In the genomic region with DNA sequence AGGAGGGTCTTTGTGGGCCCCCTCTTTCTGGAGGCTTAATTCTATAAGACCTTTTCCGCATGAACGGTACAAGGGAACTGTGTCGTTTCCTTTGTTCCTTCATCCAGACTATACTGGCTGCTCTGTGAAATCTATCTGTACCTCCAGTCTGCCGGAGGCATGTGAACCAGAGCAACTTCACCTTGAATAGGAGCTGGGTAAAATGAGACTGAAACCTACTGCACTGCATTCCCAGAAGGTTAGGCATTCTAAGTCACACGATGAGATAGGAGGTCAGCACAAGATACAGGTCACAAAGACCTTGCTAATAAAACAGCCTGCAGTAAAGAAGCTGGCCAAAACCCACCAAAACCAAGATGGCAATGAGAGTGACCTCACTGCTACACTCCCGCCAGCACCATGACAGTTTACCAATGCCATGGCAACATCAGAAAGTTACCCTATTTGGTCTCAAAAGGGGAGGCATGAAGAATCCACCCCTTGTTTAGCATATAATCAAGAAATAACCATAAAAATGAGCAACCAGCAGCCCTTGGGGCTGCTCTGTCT, we compare ENCODE assay signal across 1 cellular context.
TF ChIP-seq lines count a peak whose summit lies in the region.

No MANE protein-coding gene starts in this region.

TF ChIP-seq in GM23338, 12 proteins besides CTCF, POLR2A, EP300 and RAD21:
- TF ChIP-seq REST (IDR thresholded peaks at IDR 0.05; ENCODE audit: unreplicated experiment) (no peak), NANOG (IDR thresholded peaks at IDR 0.05; ENCODE audit: borderline replicate concordance) (no peak), STAT1 (IDR thresholded peaks at IDR 0.05; ENCODE audit: unreplicated experiment) (no peak), EZH2phosphoT487 (IDR thresholded peaks at IDR 0.05; ENCODE audit: unreplicated experiment) (no peak), EZH2 (IDR thresholded peaks at IDR 0.05; ENCODE audit: low read depth, unreplicated experiment) (no peak), ZNF114 (CRISPR knock-in tag; IDR thresholded peaks at IDR 0.05) (no peak), CREB1 (CRISPR knock-in tag; IDR thresholded peaks at IDR 0.05; ENCODE audit: low read depth) (peak; percentile 60; the same call in 1 of the 2 replicates)
- TF ChIP-seq, protein P1, sequence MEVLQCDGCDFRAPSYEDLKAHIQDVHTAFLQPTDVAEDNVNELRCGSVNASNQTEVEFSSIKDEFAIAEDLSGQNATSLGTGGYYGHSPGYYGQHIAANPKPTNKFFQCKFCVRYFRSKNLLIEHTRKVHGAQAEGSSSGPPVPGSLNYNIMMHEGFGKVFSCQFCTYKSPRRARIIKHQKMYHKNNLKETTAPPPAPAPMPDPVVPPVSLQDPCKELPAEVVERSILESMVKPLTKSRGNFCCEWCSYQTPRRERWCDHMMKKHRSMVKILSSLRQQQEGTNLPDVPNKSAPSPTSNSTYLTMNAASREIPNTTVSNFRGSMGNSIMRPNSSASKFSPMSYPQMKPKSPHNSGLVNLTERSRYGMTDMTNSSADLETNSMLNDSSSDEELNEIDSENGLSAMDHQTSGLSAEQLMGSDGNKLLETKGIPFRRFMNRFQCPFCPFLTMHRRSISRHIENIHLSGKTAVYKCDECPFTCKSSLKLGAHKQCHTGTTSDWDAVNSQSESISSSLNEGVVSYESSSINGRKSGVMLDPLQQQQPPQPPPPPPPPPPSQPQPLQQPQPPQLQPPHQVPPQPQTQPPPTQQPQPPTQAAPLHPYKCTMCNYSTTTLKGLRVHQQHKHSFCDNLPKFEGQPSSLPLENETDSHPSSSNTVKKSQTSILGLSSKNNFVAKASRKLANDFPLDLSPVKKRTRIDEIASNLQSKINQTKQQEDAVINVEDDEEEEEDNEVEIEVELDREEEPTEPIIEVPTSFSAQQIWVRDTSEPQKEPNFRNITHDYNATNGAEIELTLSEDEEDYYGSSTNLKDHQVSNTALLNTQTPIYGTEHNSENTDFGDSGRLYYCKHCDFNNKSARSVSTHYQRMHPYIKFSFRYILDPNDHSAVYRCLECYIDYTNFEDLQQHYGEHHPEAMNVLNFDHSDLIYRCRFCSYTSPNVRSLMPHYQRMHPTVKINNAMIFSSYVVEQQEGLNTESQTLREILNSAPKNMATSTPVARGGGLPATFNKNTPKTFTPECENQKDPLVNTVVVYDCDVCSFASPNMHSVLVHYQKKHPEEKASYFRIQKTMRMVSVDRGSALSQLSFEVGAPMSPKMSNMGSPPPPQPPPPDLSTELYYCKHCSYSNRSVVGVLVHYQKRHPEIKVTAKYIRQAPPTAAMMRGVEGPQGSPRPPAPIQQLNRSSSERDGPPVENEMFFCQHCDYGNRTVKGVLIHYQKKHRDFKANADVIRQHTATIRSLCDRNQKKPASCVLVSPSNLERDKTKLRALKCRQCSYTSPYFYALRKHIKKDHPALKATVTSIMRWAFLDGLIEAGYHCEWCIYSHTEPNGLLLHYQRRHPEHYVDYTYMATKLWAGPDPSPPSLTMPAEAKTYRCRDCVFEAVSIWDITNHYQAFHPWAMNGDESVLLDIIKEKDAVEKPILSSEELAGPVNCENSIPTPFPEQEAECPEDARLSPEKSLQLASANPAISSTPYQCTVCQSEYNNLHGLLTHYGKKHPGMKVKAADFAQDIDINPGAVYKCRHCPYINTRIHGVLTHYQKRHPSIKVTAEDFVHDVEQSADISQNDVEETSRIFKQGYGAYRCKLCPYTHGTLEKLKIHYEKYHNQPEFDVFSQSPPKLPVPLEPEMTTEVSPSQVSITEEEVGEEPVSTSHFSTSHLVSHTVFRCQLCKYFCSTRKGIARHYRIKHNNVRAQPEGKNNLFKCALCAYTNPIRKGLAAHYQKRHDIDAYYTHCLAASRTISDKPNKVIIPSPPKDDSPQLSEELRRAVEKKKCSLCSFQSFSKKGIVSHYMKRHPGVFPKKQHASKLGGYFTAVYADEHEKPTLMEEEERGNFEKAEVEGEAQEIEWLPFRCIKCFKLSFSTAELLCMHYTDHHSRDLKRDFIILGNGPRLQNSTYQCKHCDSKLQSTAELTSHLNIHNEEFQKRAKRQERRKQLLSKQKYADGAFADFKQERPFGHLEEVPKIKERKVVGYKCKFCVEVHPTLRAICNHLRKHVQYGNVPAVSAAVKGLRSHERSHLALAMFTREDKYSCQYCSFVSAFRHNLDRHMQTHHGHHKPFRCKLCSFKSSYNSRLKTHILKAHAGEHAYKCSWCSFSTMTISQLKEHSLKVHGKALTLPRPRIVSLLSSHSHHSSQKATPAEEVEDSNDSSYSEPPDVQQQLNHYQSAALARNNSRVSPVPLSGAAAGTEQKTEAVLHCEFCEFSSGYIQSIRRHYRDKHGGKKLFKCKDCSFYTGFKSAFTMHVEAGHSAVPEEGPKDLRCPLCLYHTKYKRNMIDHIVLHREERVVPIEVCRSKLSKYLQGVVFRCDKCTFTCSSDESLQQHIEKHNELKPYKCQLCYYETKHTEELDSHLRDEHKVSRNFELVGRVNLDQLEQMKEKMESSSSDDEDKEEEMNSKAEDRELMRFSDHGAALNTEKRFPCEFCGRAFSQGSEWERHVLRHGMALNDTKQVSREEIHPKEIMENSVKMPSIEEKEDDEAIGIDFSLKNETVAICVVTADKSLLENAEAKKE (CRISPR knock-in tag; IDR thresholded peaks at IDR 0.05), result no peak
